ENCODE assay signal across 30 cellular contexts in genomic region chr15:44034334-44034733, GRCh38.
A peak's percentile ranks its signal among the peaks of the same experiment; 100 is the strongest.
DNase-seq lines count a peak whose midpoint lies in the region; ATAC-seq, FAIRE-seq and TF ChIP-seq lines count a peak whose summit lies in the region.
"Had no signal": no experiment of that assay in that cellular context is flagged by ENCODE, and none has a peak within 500 bp of the region (broad histone marks: within the 10 kb centered on the region; RNA-seq: fewer than 3 reads in every experiment).

No MANE protein-coding gene starts in this region.

- TF ChIP-seq POLR2A in endothelial cell of umbilical vein (IDR thresholded peaks at IDR 0.05; ENCODE audit: low read depth, low read length): no peak

- H3K4me3 ChIP-seq in AG10803 (ENCODE audit: low read length) (no peak overlapping the region), RWPE2 (ENCODE audit: severe bottlenecking) (no peak overlapping the region), endothelial cell of umbilical vein (replicated peaks in 1 of 3; ENCODE audit: insufficient read depth in 1 of 3, low read depth in 1 of 3, low read length in 3 of 3) (no peak overlapping the region), osteoblast (ENCODE audit: insufficient read depth, low read length) (no peak overlapping the region)
- H3K4me3 ChIP-seq: colonic mucosa, esophagus muscularis mucosa, GM12878, PC-9, upper lobe of left lung had no signal

- POLR2A ChIA-PET in endothelial cell of umbilical vein (lab: Charles Lee): no interaction called here

- H3K4me1 ChIP-seq in RWPE2 (ENCODE audit: insufficient read depth, poor library complexity, severe bottlenecking) (peaks cover 35% of the 10 kb centered on the region), endothelial cell of umbilical vein (ENCODE audit: control insufficient read depth, extremely low read depth, insufficient read depth, low read length) (peaks cover 37% of the 10 kb centered on the region), osteoblast (ENCODE audit: insufficient read depth, low read length) (peaks cover 35% of the 10 kb centered on the region)
- H3K4me1 ChIP-seq: colonic mucosa had no signal

- peak; percentile 82 for DNase-seq in AG10803 (ENCODE audit: low read depth)
- DNase-seq in RWPE2 (ENCODE audit: low spot score): no peak
- no peak for DNase-seq in endothelial cell of umbilical vein (ENCODE audit: low read depth, low spot score)
- DNase-seq in osteoblast (ENCODE audit: insufficient read length, low spot score, missing footprints): no peak
- DNase-seq in cortex of kidney (lab: John Stamatoyannopoulos, UW): no peak
- DNase-seq: activated CD4-positive, alpha-beta T cell treated with anti-CD3 and anti-CD28 coated beads, Interleukin-2, amount 50 U/mL, for 1 hour; activated gamma-delta T cell treated with Interleukin-2 at 50 U/mL for 16 hours; activated T-cell treated with anti-CD3 and anti-CD28 coated beads, Interleukin-2, amount 50 U/mL, for 4 hours; colonic mucosa; effector memory CD8-positive, alpha-beta T cell; immature natural killer cell; Kasumi-1; naive thymus-derived CD8-positive, alpha-beta T cell; NCI-H1048; NCI-H1694; NCI-H2171 treated with DMSO at 0.1 percent for 48 hours; NCI-H524 treated with DMSO at 0.1 percent for 48 hours; retina; stimulated activated CD4-positive, alpha-beta T cell treated with anti-CD3 and anti-CD28 coated beads, Interleukin-2, amount 100 ng/mL, for 48 hours; T-cell; upper lobe of left lung had no signal

- H2AFZ ChIP-seq in endothelial cell of umbilical vein (ENCODE audit: low read depth, low read length) (no peak overlapping the region), osteoblast (ENCODE audit: low read length) (no peak overlapping the region)
- H2AFZ ChIP-seq: PC-9 had no signal

- no peaks in the 10 kb centered on the region for H3K36me3 ChIP-seq in RWPE2 (ENCODE audit: low read depth)
- no peaks in the 10 kb centered on the region for H3K36me3 ChIP-seq in endothelial cell of umbilical vein (ENCODE audit: control insufficient read depth in 2 of 2, extremely low read depth in 1 of 2, insufficient read depth in 2 of 2, low read length in 2 of 2)
- H3K36me3 ChIP-seq in osteoblast (ENCODE audit: insufficient read depth, low read length): no peaks in the 10 kb centered on the region
- H3K36me3 ChIP-seq: colonic mucosa, esophagus muscularis mucosa, upper lobe of left lung had no signal

- TF ChIP-seq CTCF in AG10803 (conservative IDR thresholded peaks at IDR 0.05; ENCODE audit: low read length): no peak
- no peak for TF ChIP-seq CTCF in RWPE2 (IDR thresholded peaks at IDR 0.05; ENCODE audit: poor library complexity, severe bottlenecking)
- TF ChIP-seq CTCF in endothelial cell of umbilical vein (IDR thresholded peaks at IDR 0.05; ENCODE audit: extremely low read depth in 1 of 2, insufficient read depth in 1 of 2, low read depth in 1 of 2, low read length in 2 of 2): no peak
- TF ChIP-seq CTCF in osteoblast (IDR thresholded peaks at IDR 0.05; ENCODE audit: extremely low read depth, low read depth, low read length): no peak

- H3K4me2 ChIP-seq in endothelial cell of umbilical vein (ENCODE audit: insufficient read depth, low read length) (no peak overlapping the region), osteoblast (ENCODE audit: insufficient read depth, low read length) (no peak overlapping the region)
- H3K4me2 ChIP-seq: PC-9 had no signal

- CTCF ChIA-PET in endothelial cell of umbilical vein (lab: Charles Lee): interaction anchor here (1.6 kb wide), 2 partner anchors 32 to 121 kb away, joined by 4 to 8 read pairs; no protein-coding TSS in a partner anchor

- H3K27me3 ChIP-seq in RWPE2 (ENCODE audit: insufficient read depth, poor library complexity, severe bottlenecking): no peaks in the 10 kb centered on the region
- H3K27me3 ChIP-seq in endothelial cell of umbilical vein (ENCODE audit: control insufficient read depth in 2 of 2, insufficient read depth in 2 of 2, low read length in 2 of 2): no peaks in the 10 kb centered on the region
- no peaks in the 10 kb centered on the region for H3K27me3 ChIP-seq in osteoblast (ENCODE audit: insufficient read depth, low read length)
- H3K27me3 ChIP-seq: colonic mucosa, upper lobe of left lung had no signal

- ATAC-seq in RWPE2 (ENCODE audit: low read depth) (no peak), GM21825 (IDR thresholded peaks at IDR 0.05; ENCODE audit: unreplicated experiment) (no peak), GM19463 (IDR thresholded peaks at IDR 0.05; ENCODE audit: unreplicated experiment) (no peak)
- ATAC-seq: activated T-cell treated with anti-CD3 and anti-CD28 coated beads, Interleukin-2, amount 50 U/mL, for 4 hours; effector memory CD8-positive, alpha-beta T cell; GM12878; left lobe of liver; naive thymus-derived CD8-positive, alpha-beta T cell; T-cell; WTC11 had no signal

- H3K27ac ChIP-seq in RWPE2 (ENCODE audit: poor library complexity, severe bottlenecking): peak overlapping the region; percentile 4
- H3K27ac ChIP-seq in endothelial cell of umbilical vein (ENCODE audit: insufficient read depth, low read depth, low read length): peak overlapping the region; percentile 52
- peak overlapping the region; percentile 33 for H3K27ac ChIP-seq in osteoblast (ENCODE audit: low read depth, low read length)
- H3K27ac ChIP-seq: colonic mucosa, esophagus muscularis mucosa, HL-60, PC-9, upper lobe of left lung had no signal

- FAIRE-seq in endothelial cell of umbilical vein (lab: Jason Lieb, UNC): no peak
- FAIRE-seq: D721Med, GM12878 had no signal

- no peaks in the 10 kb centered on the region for H4K20me1 ChIP-seq in endothelial cell of umbilical vein (replicated peaks; ENCODE audit: control insufficient read depth, extremely low read depth, insufficient read depth, low read length)
- no peaks in the 10 kb centered on the region for H4K20me1 ChIP-seq in osteoblast (ENCODE audit: insufficient read depth, low read length)

- H3K9ac ChIP-seq in endothelial cell of umbilical vein (replicated peaks; ENCODE audit: extremely low read depth, insufficient read depth, low read length): peak overlapping the region; percentile 29

- no peaks in the 10 kb centered on the region for H3K79me2 ChIP-seq in endothelial cell of umbilical vein (ENCODE audit: control insufficient read depth, insufficient read depth, low read length)
- H3K79me2 ChIP-seq in osteoblast (ENCODE audit: insufficient read depth, low read length): peaks cover 15% of the 10 kb centered on the region

- intact Hi-C loops in endothelial cell of umbilical vein (cut with micrococcal nuclease): loop anchor here (2.0 kb wide), 1 partner anchor 36 kb away; no protein-coding TSS in a partner anchor

- H3K9me3 ChIP-seq in RWPE2 (ENCODE audit: severe bottlenecking): no peaks in the 10 kb centered on the region
- no peaks in the 10 kb centered on the region for H3K9me3 ChIP-seq in endothelial cell of umbilical vein (replicated peaks; ENCODE audit: control insufficient read depth, insufficient read depth, low read length)
- no peaks in the 10 kb centered on the region for H3K9me3 ChIP-seq in osteoblast (ENCODE audit: low read depth, low read length)
- H3K9me3 ChIP-seq: colonic mucosa, esophagus muscularis mucosa, upper lobe of left lung had no signal

- no TSS peak for BruUV-seq in endothelial cell of umbilical vein (replicated peaks; lab: Mats Ljungman, UMichigan)

- H3K9me1 ChIP-seq in endothelial cell of umbilical vein (replicated peaks; ENCODE audit: control insufficient read depth, extremely low read depth, insufficient read depth, low read length): no peaks in the 10 kb centered on the region

- dilution Hi-C loops in endothelial cell of umbilical vein (cut with MboI; ENCODE audit: extremely low pct_ligation_motif_present, low sequenced_read_pairs): no loop called here

TF ChIP-seq in endothelial cell of umbilical vein, 7 proteins besides CTCF, POLR2A, EP300 and RAD21:
- TF ChIP-seq JUN (IDR thresholded peaks at IDR 0.05; ENCODE audit: borderline replicate concordance, insufficient read depth, insufficient read length, low read depth) (no peak), GATA2 (IDR thresholded peaks at IDR 0.05; ENCODE audit: insufficient read depth, insufficient read length, low read depth, low read length) (no peak), EZH2 (IDR thresholded peaks at IDR 0.05; ENCODE audit: borderline replicate concordance, low read depth, low read length, severe bottlenecking) (no peak), POLR2AphosphoS5 (IDR thresholded peaks at IDR 0.05; ENCODE audit: insufficient read depth, low read depth, low read length) (no peak), MYC (IDR thresholded peaks at IDR 0.05; ENCODE audit: low read depth, low read length) (no peak), FOS (IDR thresholded peaks at IDR 0.05; ENCODE audit: borderline replicate concordance, insufficient read depth, low read length) (no peak)
- TF ChIP-seq, protein P1, sequence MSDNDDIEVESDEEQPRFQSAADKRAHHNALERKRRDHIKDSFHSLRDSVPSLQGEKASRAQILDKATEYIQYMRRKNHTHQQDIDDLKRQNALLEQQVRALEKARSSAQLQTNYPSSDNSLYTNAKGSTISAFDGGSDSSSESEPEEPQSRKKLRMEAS (IDR thresholded peaks at IDR 0.05; ENCODE audit: insufficient read depth, insufficient read length): no peak
